In the genomic region with DNA sequence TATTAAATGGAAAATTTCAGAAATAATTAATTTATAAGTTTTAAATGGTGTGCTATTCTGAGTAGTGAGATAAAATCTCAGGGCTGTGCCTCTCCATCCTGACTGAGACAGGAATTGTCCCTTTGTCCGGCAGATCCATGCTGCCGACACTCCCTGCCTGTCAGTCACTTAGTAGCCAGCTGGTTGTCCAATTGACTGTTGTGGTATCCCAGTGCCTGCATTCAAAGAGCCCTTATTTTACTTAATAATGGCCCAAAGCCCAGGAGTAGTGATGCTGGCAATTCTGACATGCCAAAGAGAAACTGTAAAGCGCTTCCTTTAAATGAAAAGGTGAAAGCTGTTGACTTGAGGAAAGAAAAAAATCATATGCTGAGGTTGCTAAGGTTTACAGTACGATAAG, we compare ENCODE assay signal across 29 cellular contexts.
"Had no signal": no experiment of that assay in that cellular context is flagged by ENCODE, and none has a peak within 500 bp of the region (broad histone marks: within the 10 kb centered on the region; RNA-seq: fewer than 3 reads in every experiment).

No MANE protein-coding gene starts in this region.

- H3K9me3 ChIP-seq: adrenal gland, ascending aorta, breast epithelium, left lung, right lobe of liver, tibial artery had no signal

- H3K4me3 ChIP-seq: adrenal gland, ascending aorta, breast epithelium, coronary artery, left lung, lung, right lobe of liver, tibial artery had no signal

- H3K27me3 Mint-ChIP-seq: activated naive CD8-positive, alpha-beta T cell; activated T-cell treated with anti-CD3 and anti-CD28 coated beads, Interleukin-2, amount 50 U/mL, for 24 hours; central memory CD8-positive, alpha-beta T cell; T-cell had no signal

- DNase-seq: activated CD4-positive, alpha-beta T cell treated with anti-CD3 and anti-CD28 coated beads for 1 hour; activated CD4-positive, alpha-beta T cell treated with anti-CD3 and anti-CD28 coated beads, Interleukin-2, amount 50 U/mL, for 1 hour; activated CD8-positive, alpha-beta memory T cell treated with anti-CD3 and anti-CD28 coated beads for 24 hours; activated CD8-positive, alpha-beta memory T cell treated with anti-CD3 and anti-CD28 coated beads, Interleukin-2, amount 50 U/mL, for 4 hours; activated naive CD4-positive, alpha-beta T cell; activated T-cell treated with anti-CD3 and anti-CD28 coated beads, Interleukin-2, amount 50 U/mL, for 24 hours; adrenal gland; kidney glomerular epithelial cell; left lung; midbrain; posterior cingulate gyrus; right lobe of liver; small intestine; stimulated activated CD4-positive, alpha-beta T cell treated with anti-CD3 and anti-CD28 coated beads, Interleukin-2, amount 100 ng/mL, for 24 hours; stimulated activated naive CD8-positive, alpha-beta T cell treated with anti-CD3 and anti-CD28 coated beads, Interleukin-15, amount 100 ng/mL, for 72 hours; T-cell; tibial artery; WERI-Rb-1 had no signal

- H3K9me3 Mint-ChIP-seq: activated T-cell treated with anti-CD3 and anti-CD28 coated beads, Interleukin-2, amount 50 U/mL, for 24 hours; activated T-helper 2 cell treated with anti-CD3 and anti-CD28 coated beads, Interferon-gamma antibody, Interleukin-2, Interleukin-4, amounts not matched to agents 10 μg/mL and 5 μg/mL and 100 μg/mL, durations not matched to agents 14 hours and 24 hours and 36 hours; central memory CD8-positive, alpha-beta T cell; natural killer cell treated with Interleukin-12 subunit alpha and Interleukin-12 subunit beta and Interleukin-15 and Interleukin-18, amount 100 ng/mL, for 72 hours; stimulated activated effector memory CD8-positive, alpha-beta T cell treated with anti-CD3 and anti-CD28 coated beads, Interleukin-12 subunit alpha, Interleukin-12 subunit beta, amount 100 ng/mL, for 72 hours; stimulated activated naive CD8-positive, alpha-beta T cell treated with anti-CD3 and anti-CD28 coated beads, Interleukin-15, amount 100 ng/mL, for 72 hours; T-cell; T-helper 2 cell treated with Interferon-gamma antibody and Interleukin-4, amounts not matched to agents 5 μg/mL and 100 μg/mL, for 36 hours had no signal

- H3K27ac ChIP-seq: adrenal gland, ascending aorta, breast epithelium, coronary artery, epithelial cell of prostate, left lung, right lobe of liver, tibial artery, WERI-Rb-1 had no signal

- H3K36me3 Mint-ChIP-seq: activated naive CD8-positive, alpha-beta T cell; natural killer cell treated with Interleukin-12 subunit alpha and Interleukin-12 subunit beta and Interleukin-15 and Interleukin-18, amount 100 ng/mL, for 72 hours; stimulated activated effector memory CD8-positive, alpha-beta T cell treated with anti-CD3 and anti-CD28 coated beads, Interleukin-12 subunit alpha, Interleukin-12 subunit beta, amount 100 ng/mL, for 72 hours; T-cell had no signal

- FAIRE-seq: small intestine had no signal

- H3K27ac Mint-ChIP-seq: activated naive CD8-positive, alpha-beta T cell; activated T-cell treated with anti-CD3 and anti-CD28 coated beads, Interleukin-2, amount 50 U/mL, for 24 hours; activated T-helper 2 cell treated with anti-CD3 and anti-CD28 coated beads, Interferon-gamma antibody, Interleukin-2, Interleukin-4, amounts not matched to agents 10 μg/mL and 5 μg/mL and 100 μg/mL, durations not matched to agents 14 hours and 24 hours and 36 hours; natural killer cell treated with Interleukin-12 subunit alpha and Interleukin-12 subunit beta and Interleukin-15 and Interleukin-18, amount 100 ng/mL, for 72 hours; stimulated activated effector memory CD8-positive, alpha-beta T cell treated with anti-CD3 and anti-CD28 coated beads, Interleukin-12 subunit alpha, Interleukin-12 subunit beta, amount 100 ng/mL, for 72 hours; stimulated activated naive CD8-positive, alpha-beta T cell treated with anti-CD3 and anti-CD28 coated beads, Interleukin-15, amount 100 ng/mL, for 72 hours; T-cell; T-helper 2 cell treated with Interferon-gamma antibody and Interleukin-4, amounts not matched to agents 5 μg/mL and 100 μg/mL, for 36 hours had no signal

- H3K4me3 Mint-ChIP-seq: activated naive CD8-positive, alpha-beta T cell; activated T-cell treated with anti-CD3 and anti-CD28 coated beads, Interleukin-2, amount 50 U/mL, for 24 hours; central memory CD8-positive, alpha-beta T cell; natural killer cell treated with Interleukin-12 subunit alpha and Interleukin-12 subunit beta and Interleukin-15 and Interleukin-18, amount 100 ng/mL, for 72 hours; stimulated activated effector memory CD8-positive, alpha-beta T cell treated with anti-CD3 and anti-CD28 coated beads, Interleukin-12 subunit alpha, Interleukin-12 subunit beta, amount 100 ng/mL, for 72 hours; stimulated activated naive CD8-positive, alpha-beta T cell treated with anti-CD3 and anti-CD28 coated beads, Interleukin-15, amount 100 ng/mL, for 72 hours; T-cell; T-helper 2 cell treated with Interferon-gamma antibody and Interleukin-4, amounts not matched to agents 5 μg/mL and 100 μg/mL, for 36 hours had no signal

- ATAC-seq: left lung; natural killer cell treated with Interleukin-12 subunit alpha and Interleukin-12 subunit beta and Interleukin-15 and Interleukin-18, amount 100 ng/mL, for 72 hours; right lobe of liver; stimulated activated effector memory CD8-positive, alpha-beta T cell treated with anti-CD3 and anti-CD28 coated beads, Interleukin-12 subunit alpha, Interleukin-12 subunit beta, amount 100 ng/mL, for 72 hours; stimulated activated naive CD8-positive, alpha-beta T cell treated with anti-CD3 and anti-CD28 coated beads, Interleukin-15, amount 100 ng/mL, for 72 hours; T-cell had no signal

- H3K36me3 ChIP-seq: adrenal gland, ascending aorta, breast epithelium, left lung, right lobe of liver, tibial artery, WERI-Rb-1 had no signal

- H3K4me1 ChIP-seq: adrenal gland, ascending aorta, breast epithelium, left lung, right lobe of liver, tibial artery had no signal

- H3K27me3 ChIP-seq: adrenal gland, ascending aorta, breast epithelium, left lung, right lobe of liver, tibial artery had no signal

- H3K4me1 Mint-ChIP-seq: central memory CD8-positive, alpha-beta T cell; stimulated activated effector memory CD8-positive, alpha-beta T cell treated with anti-CD3 and anti-CD28 coated beads, Interleukin-12 subunit alpha, Interleukin-12 subunit beta, amount 100 ng/mL, for 72 hours; stimulated activated naive CD8-positive, alpha-beta T cell treated with anti-CD3 and anti-CD28 coated beads, Interleukin-15, amount 100 ng/mL, for 72 hours; T-cell had no signal
